6 cellular contexts compared by ENCODE assay signal in the genomic region with DNA sequence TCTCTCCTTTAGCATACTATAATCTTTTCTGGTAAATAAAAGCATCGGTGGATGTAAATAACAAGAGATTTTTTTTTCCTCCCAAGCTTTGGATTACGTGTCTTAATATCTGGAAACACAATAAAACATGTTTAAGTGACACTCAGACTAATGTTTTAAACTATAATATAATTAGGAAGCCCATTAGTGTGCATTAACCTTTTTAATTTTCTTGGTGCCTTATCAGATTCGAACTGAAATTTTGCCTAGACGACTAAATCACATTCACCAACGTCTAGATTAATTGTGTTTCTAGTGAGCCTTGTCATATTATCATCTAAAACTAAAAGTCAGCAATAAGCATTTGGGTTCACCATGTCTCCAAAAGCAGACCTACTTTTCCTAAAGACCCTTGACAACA.
"Had no signal": no experiment of that assay in that cellular context is flagged by ENCODE, and none has a peak within 500 bp of the region (broad histone marks: within the 10 kb centered on the region; RNA-seq: fewer than 3 reads in every experiment).

No MANE protein-coding gene starts in this region.

- H3K27ac ChIP-seq: HL-60 had no signal

- H3K4me3 ChIP-seq: GM23338 had no signal

- ATAC-seq: GM23338, HepG2 had no signal

- DNase-seq: H9, HCEC 1CT, KG1 had no signal
